In the genomic region with DNA sequence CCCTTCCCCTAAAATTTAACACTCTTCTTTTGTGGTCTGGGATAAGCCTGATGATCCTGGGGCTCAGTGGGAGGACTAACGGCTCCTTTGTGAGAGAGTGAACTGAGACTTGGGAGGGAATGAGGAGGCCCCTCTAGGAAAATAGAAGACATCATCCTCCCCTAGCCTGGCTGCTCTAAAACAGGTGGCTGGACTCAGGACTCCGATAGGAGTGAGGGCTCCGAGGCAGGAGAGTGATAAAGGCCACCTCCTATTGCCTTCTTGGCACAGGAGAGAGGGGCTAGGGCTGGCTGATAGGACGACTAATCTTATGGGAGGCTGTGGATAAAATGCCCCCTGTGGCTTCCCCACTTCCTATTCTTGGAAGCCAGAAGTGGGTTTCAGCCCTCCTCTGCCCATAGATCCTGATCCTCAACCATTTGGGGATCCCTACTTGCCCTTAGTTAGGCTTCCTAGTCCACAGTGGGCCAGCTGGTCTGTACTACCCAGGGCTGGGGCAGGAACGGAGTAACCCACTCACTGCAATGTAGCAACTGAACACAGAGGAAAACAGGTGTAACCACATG, we compare ENCODE assay signal across 1 cellular context.
TF ChIP-seq lines count a peak whose summit lies in the region.

No MANE protein-coding gene starts in this region.

TF ChIP-seq in GM12878, 131 proteins besides CTCF, POLR2A, EP300 and RAD21:
- TF ChIP-seq JUNB (IDR thresholded peaks at IDR 0.05): no peak
- peak; percentile 7; the same call in 1 of the 2 replicates for TF ChIP-seq SPI1 (IDR thresholded peaks at IDR 0.05; ENCODE audit: borderline replicate concordance, insufficient read depth, low read depth, low read length)
- peak; percentile 33; the same call in 1 of the 2 replicates for TF ChIP-seq TCF12 (IDR thresholded peaks at IDR 0.05; ENCODE audit: low read depth, low read length)
